Comparison of ENCODE assay signal across 8 cellular contexts in the genomic region with DNA sequence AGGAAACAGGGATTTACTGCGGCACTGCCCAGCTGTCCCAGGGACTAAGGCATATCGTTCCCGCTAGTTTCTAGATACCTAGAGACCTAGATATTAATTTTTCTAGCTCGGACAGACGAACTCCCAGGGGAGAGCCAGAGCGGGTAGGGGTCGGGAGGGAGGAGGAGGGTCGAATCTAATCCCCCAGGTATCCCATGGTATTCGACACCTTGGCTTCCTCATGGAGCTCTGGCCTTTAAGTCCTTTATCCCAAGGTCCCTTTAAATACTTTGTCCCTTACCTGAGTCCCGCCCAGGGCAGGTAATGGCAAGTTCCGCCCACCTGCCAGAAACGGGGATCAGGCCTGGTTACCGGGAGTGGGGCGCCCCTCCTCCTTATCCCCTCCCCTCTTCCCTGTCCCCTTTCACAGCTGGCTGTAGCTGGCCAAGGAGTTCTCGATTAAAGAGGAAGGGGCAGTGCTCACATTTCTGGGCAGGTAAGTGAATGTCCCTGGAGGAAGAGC. TPM values are rescaled to one million over a fixed set of nuclear protein-coding genes. Genes with fewer than 3 reads are reported as not detected.
A peak's percentile ranks its signal among the peaks of the same experiment; 100 is the strongest.
DNase-seq lines count a peak whose midpoint lies in the region; ATAC-seq and TF ChIP-seq lines count a peak whose summit lies in the region.

TSS of gene PRRG2 (plus strand) at position 310 of the 502 bp plus-strand sequence. CDS start 1,904 bp downstream, outside the sequence.

- peaks cover 3% of the 10 kb centered on the region in 2 donors for H3K36me3 ChIP-seq in lung (ENCODE audit: control insufficient read depth in 2 of 2, insufficient read depth in 2 of 2, low read length in 2 of 2)
- H3K36me3 ChIP-seq in uterus: no peaks in the 10 kb centered on the region

- H3K9me3 ChIP-seq in lung (ENCODE audit: control insufficient read depth in 2 of 2, insufficient read depth in 1 of 2, low read length in 1 of 2) (no peaks in the 10 kb centered on the region), uterus (no peaks in the 10 kb centered on the region)

- ATAC-seq in lung (ENCODE audit: insufficient read depth, low FRiP score): peak; percentile 36
- ATAC-seq in HG03520 (IDR thresholded peaks at IDR 0.05; ENCODE audit: unreplicated experiment): no peak

- H3K27me3 ChIP-seq in lung (ENCODE audit: control insufficient read depth, insufficient read depth) (no peaks in the 10 kb centered on the region), uterus (no peaks in the 10 kb centered on the region)

- H3K4me1 ChIP-seq in lung (ENCODE audit: control insufficient read depth in 2 of 2, insufficient read depth in 2 of 2, low read length in 2 of 2) (peaks cover 0 to 4% of the 10 kb centered on the region in 2 donors), uterus (peaks cover 0 to 5% of the 10 kb centered on the region in 2 donors)

- in situ Hi-C loops in GM13976 (cut with MboI; ENCODE audit: low sequenced_read_pairs, unreplicated experiment): no loop called here

- peak within 1 kb of the TSS; percentile 37 to 55 for H3K27ac ChIP-seq in lung (ENCODE audit: low read depth in 1 of 2, low read length in 1 of 2)
- H3K27ac ChIP-seq in uterus: peak within 1 kb of the TSS; percentile 76

- H3K27ac Mint-ChIP-seq in activated naive CD4-positive, alpha-beta T cell treated with anti-CD3 and anti-CD28 coated beads, Interleukin-2, amount 50 U/mL, for 24 hours: peak within 1 kb of the TSS; percentile 96
- H3K27ac Mint-ChIP-seq in brain: peak within 1 kb of the TSS; percentile 90 to 96 (median 95)

- H3K4me3 ChIP-seq in lung: peak within 1 kb of the TSS; percentile 67
- H3K4me3 ChIP-seq in uterus: peak within 1 kb of the TSS; percentile 55 to 56

- intact Hi-C loops in uterus (cut with DNase I; ENCODE audit: low total_unique reads): no loop called here

- H3K27me3 Mint-ChIP-seq in activated naive CD4-positive, alpha-beta T cell treated with anti-CD3 and anti-CD28 coated beads, Interleukin-2, amount 50 U/mL, for 24 hours: no peaks in the 10 kb centered on the region
- no peaks in the 10 kb centered on the region for H3K27me3 Mint-ChIP-seq in brain

- H3K4me1 Mint-ChIP-seq in activated naive CD4-positive, alpha-beta T cell treated with anti-CD3 and anti-CD28 coated beads, Interleukin-2, amount 50 U/mL, for 24 hours: peaks cover 39% of the 10 kb centered on the region
- peaks cover 53% of the 10 kb centered on the region for H3K4me1 Mint-ChIP-seq in brain

- no peak for TF ChIP-seq POLR2A in uterus (IDR thresholded peaks at IDR 0.05)

- peak within 1 kb of the TSS; percentile 98 for H3K4me3 Mint-ChIP-seq in activated naive CD4-positive, alpha-beta T cell treated with anti-CD3 and anti-CD28 coated beads, Interleukin-2, amount 50 U/mL, for 24 hours
- H3K4me3 Mint-ChIP-seq in brain: peak within 1 kb of the TSS; percentile 90 to 97 (median 95)

- H3K36me3 Mint-ChIP-seq in activated naive CD4-positive, alpha-beta T cell treated with anti-CD3 and anti-CD28 coated beads, Interleukin-2, amount 50 U/mL, for 24 hours: peaks cover 2% of the 10 kb centered on the region
- no peaks in the 10 kb centered on the region for H3K36me3 Mint-ChIP-seq in brain

- TF ChIP-seq CTCF in brain (conservative IDR thresholded peaks at IDR 0.05) (no peak), lung (IDR thresholded peaks at IDR 0.05; ENCODE audit: control extremely low read depth, extremely low read depth) (no peak), uterus (IDR thresholded peaks at IDR 0.05) (no peak), GM13976 (IDR thresholded peaks at IDR 0.05; ENCODE audit: borderline replicate concordance, control extremely low read depth, extremely low read depth, insufficient read depth, missing control alignments) (no peak)

- 41 to 48% methylated on average over 15 of the region's 15 CpGs for WGBS in lung, 2 donors

- no peaks in the 10 kb centered on the region for H3K9me3 Mint-ChIP-seq in activated naive CD4-positive, alpha-beta T cell treated with anti-CD3 and anti-CD28 coated beads, Interleukin-2, amount 50 U/mL, for 24 hours
- H3K9me3 Mint-ChIP-seq in brain: peaks cover 0 to 2% (median 0%) of the 10 kb centered on the region in 5 experiments

- DNase-seq in activated naive CD4-positive, alpha-beta T cell treated with Interleukin-2 at 50 U/mL for 16 hours: no peak
- DNase-seq in lung (ENCODE audit: low spot score) (peak; percentile 57), uterus (peak in 1 of 2 donors; percentile 25), HuH-7 (ENCODE audit: low spot score) (no peak), GM13976 (ENCODE audit: low spot score) (no peak)

RNA-seq across cellular contexts. Expression of gene PRRG2, which starts in this region (rescaled TPM):
- polyA plus RNA-seq in brain (ENCODE audit: insufficient read depth, low read depth, low replicate concordance) (0.95 TPM), lung (10 to 100 TPM in 1 of 2 donors, 1 to 10 TPM in 1; 9.0 to 10.5 TPM)
- total RNA-seq in lung (10 to 100 TPM in 1 of 2 donors, 1 to 10 TPM in 1; 5.1 to 11.7 TPM), uterus (1 to 10 TPM in 1 of 4 donors, under 1 TPM in 1, not detected in 2; 0.95 to 1.4 TPM)
